ENCODE assay signal across 11 cellular contexts in genomic region chr1:168287237-168287664, GRCh38. TPM values are rescaled to one million over a fixed set of nuclear protein-coding genes. Genes with fewer than 3 reads are reported as not detected.
A peak's percentile ranks its signal among the peaks of the same experiment; 100 is the strongest.
DNase-seq lines count a peak whose midpoint lies in the region; ATAC-seq lines count a peak whose summit lies in the region.
"Had no signal": no experiment of that assay in that cellular context is flagged by ENCODE, and none has a peak within 500 bp of the region (broad histone marks: within the 10 kb centered on the region; RNA-seq: fewer than 3 reads in every experiment).

No MANE protein-coding gene starts in this region.

- DNase-seq in SIG-M5 treated with dmso at 0.1 percent for 504 hours (lab: John Stamatoyannopoulos, UW; ENCODE audit: unreplicated experiment) (peak; percentile 57), SIG-M5 (lab: John Stamatoyannopoulos, UW) (no peak), NCI-H1436 (lab: John Stamatoyannopoulos, UW) (peak; percentile 53), amniotic epithelial cell (ENCODE audit: low read depth) (peak; percentile 56), non-pigmented ciliary epithelial cell (ENCODE audit: low read depth) (peak; percentile 44), left colon (no peak)
- DNase-seq: amygdala; stimulated activated CD4-positive, alpha-beta T cell treated with anti-CD3 and anti-CD28 coated beads, Interleukin-1b, Interleukin-23, amount 100 ng/mL, for 48 hours; thyroid gland had no signal

- ATAC-seq in HG02981 (IDR thresholded peaks at IDR 0.05; ENCODE audit: unreplicated experiment) (no peak), HG03039 (IDR thresholded peaks at IDR 0.05; ENCODE audit: unreplicated experiment) (no peak), left colon (no peak)

- intact Hi-C loops in left colon (cut with DNase I, micrococcal nuclease) = no loop called here

RNA-seq across cellular contexts. Expression of gene TBX19, which starts 6.6 kb away (rescaled TPM):
- 1 to 10 TPM; 1.3 to 1.7 TPM for total RNA-seq in left colon

Comparison
In these comparisons a context has a peak if more than half of its experiments do, and no peak if none do; other contexts are left out.
1. DNase-seq: peak in SIG-M5 treated with dmso at 0.1 percent for 504 hours (single experiment), NCI-H1436 (single experiment), amniotic epithelial cell (single experiment) and non-pigmented ciliary epithelial cell (single experiment); none in SIG-M5 (single experiment) and left colon (0 of 2).